ENCODE assay signal across 14 cellular contexts in genomic region chr1:222335586-222335985, GRCh38.
"Had no signal": no experiment of that assay in that cellular context is flagged by ENCODE, and none has a peak within 500 bp of the region (broad histone marks: within the 10 kb centered on the region; RNA-seq: fewer than 3 reads in every experiment).

No MANE protein-coding gene starts in this region.

- H3K4me3 ChIP-seq: hepatocyte, pancreas had no signal

- ATAC-seq: activated CD8-positive, alpha-beta memory T cell treated with anti-CD3 and anti-CD28 coated beads, Interleukin-2, amount 10 ng/mL, durations not matched to agents 7 days and 5 days; left lobe of liver; naive thymus-derived CD4-positive, alpha-beta T cell; pancreas; stimulated activated memory B cell treated with anti-CD40 and anti-IgM and Interleukin-4, amounts not matched to agents 10 μg/mL and 1 μg/mL and 100 μg/mL, for 72 hours; T-cell had no signal

- DNase-seq: activated CD4-positive, alpha-beta memory T cell treated with anti-CD3 and anti-CD28 coated beads for 36 hours; activated CD8-positive, alpha-beta memory T cell treated with anti-CD3 and anti-CD28 coated beads, Interleukin-2, amount 10 ng/mL, durations not matched to agents 7 days and 5 days; activated effector memory CD4-positive, alpha-beta T cell treated with Interleukin-2 at 50 U/mL for 16 hours; activated naive CD4-positive, alpha-beta T cell treated with anti-CD3 and anti-CD28 coated beads, Interleukin-2, amount 50 U/mL, for 16 hours; activated T-cell treated with anti-CD3 and anti-CD28 coated beads, Interleukin-2, amount 50 U/mL, for 24 hours; central memory CD4-positive, alpha-beta T cell; cortex of kidney; effector CD4-positive, alpha-beta T cell; naive thymus-derived CD4-positive, alpha-beta T cell; pancreas; T-cell had no signal
